ENCODE assay signal across 21 cellular contexts in genomic region chr10:92527716-92528115, GRCh38.
"Had no signal": no experiment of that assay in that cellular context is flagged by ENCODE, and none has a peak within 500 bp of the region (broad histone marks: within the 10 kb centered on the region; RNA-seq: fewer than 3 reads in every experiment).

No MANE protein-coding gene starts in this region.

- H3K27ac Mint-ChIP-seq: T-cell had no signal

- H3K4me3 Mint-ChIP-seq: IgD-negative memory B cell, T-cell had no signal

- FAIRE-seq: K562 had no signal

- H3K27me3 Mint-ChIP-seq: IgD-negative memory B cell, T-cell had no signal

- H3K27ac ChIP-seq: KMS-11, RWPE1 had no signal

- DNase-seq: Kasumi-1, MM.1S, NCI-H1092 treated with DMSO at 0.1 percent for 48 hours, NCI-H1436, NCI-H187, NCI-H2029, NCI-H2081 treated with DMSO at 0.1 percent for 48 hours, NCI-H2171, NCI-H524, NCI-H526 treated with DMSO at 0.1 percent for 48 hours, NCI-H774, PC-3, SHP77, SK-N-SH, SW 1271, T-cell had no signal

- H3K4me3 ChIP-seq: K562 had no signal

- H3K9me3 ChIP-seq: SK-N-SH had no signal

- H3K4me2 ChIP-seq: KMS-11, SK-N-SH had no signal

- ATAC-seq: K562, Panc1, PC-3, T-cell had no signal

- H3K4me1 Mint-ChIP-seq: IgD-negative memory B cell, T-cell had no signal

- H3K9ac ChIP-seq: KMS-11, SK-N-SH had no signal

- H3K9me3 Mint-ChIP-seq: IgD-negative memory B cell, T-cell had no signal
